In the genomic region with DNA sequence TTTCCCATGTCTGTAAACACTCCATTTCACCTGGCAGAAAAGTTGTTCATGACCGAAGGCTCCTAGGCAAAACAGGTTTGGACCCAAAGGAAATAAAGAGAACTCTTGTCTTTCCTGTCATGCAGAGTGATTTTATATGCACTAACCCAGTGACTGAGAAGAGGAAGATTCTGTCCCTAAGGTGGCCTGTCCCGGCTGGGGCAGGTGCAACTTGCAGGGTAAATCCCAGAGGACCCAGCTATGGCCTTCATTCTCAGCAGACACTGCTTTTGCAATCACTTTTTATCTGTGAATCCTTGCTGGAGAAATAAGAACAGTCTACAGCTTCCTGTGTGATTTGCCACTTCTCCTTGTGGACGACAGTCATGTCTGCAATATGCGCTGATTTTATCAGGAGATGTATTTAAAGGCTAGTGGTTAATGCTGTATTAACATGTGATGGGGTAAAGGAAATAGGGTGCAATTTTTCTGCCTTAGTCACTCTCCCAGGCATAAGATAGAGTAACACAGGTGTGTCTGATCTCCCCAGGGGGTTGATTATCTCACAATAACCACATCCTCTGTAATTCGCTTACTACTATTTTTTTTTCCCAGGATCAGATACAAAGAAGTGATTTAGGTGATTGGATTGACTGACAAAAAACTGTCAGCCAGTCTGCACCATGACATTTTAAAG, we compare ENCODE assay signal across 14 cellular contexts.
DNase-seq lines count a peak whose midpoint lies in the region; ATAC-seq and TF ChIP-seq lines count a peak whose summit lies in the region.
"Had no signal": no experiment of that assay in that cellular context is flagged by ENCODE, and none has a peak within 500 bp of the region (broad histone marks: within the 10 kb centered on the region; RNA-seq: fewer than 3 reads in every experiment).

No MANE protein-coding gene starts in this region.

- H3K27ac Mint-ChIP-seq in activated CD4-positive, alpha-beta memory T cell treated with anti-CD3 and anti-CD28 coated beads for 36 hours, result no peak overlapping the region
- H3K27ac Mint-ChIP-seq: mesothelial cell of epicardium had no signal

- H3K4me1 Mint-ChIP-seq in activated CD4-positive, alpha-beta memory T cell treated with anti-CD3 and anti-CD28 coated beads for 36 hours (ENCODE audit: low read depth), result no peaks in the 10 kb centered on the region
- H3K4me1 Mint-ChIP-seq: mesothelial cell of epicardium had no signal

- no peak overlapping the region for H3K4me3 ChIP-seq in kidney epithelial cell (ENCODE audit: low read depth, low read length)
- H3K4me3 ChIP-seq: MG63, thyroid gland had no signal

- no peaks in the 10 kb centered on the region for H3K36me3 Mint-ChIP-seq in activated CD4-positive, alpha-beta memory T cell treated with anti-CD3 and anti-CD28 coated beads for 36 hours

- intact Hi-C loops in activated CD4-positive, alpha-beta memory T cell treated with anti-CD3 and anti-CD28 coated beads for 36 hours (cut with micrococcal nuclease), result no loop called here

- POLR2A ChIA-PET in activated CD4-positive, alpha-beta memory T cell treated with anti-CD3 and anti-CD28 coated beads for 36 hours (lab: Charles Lee), result no interaction called here

- no peaks in the 10 kb centered on the region for H3K27me3 Mint-ChIP-seq in activated CD4-positive, alpha-beta memory T cell treated with anti-CD3 and anti-CD28 coated beads for 36 hours

- peak; percentile 96 for DNase-seq in ELR (ENCODE audit: low read depth)
- peak; percentile 97 for DNase-seq in M059J (ENCODE audit: low read depth)
- DNase-seq in kidney epithelial cell (ENCODE audit: low read depth), result peak; percentile 87
- DNase-seq in GM19238 (ENCODE audit: insufficient read length, low spot score), result no peak
- DNase-seq in activated CD4-positive, alpha-beta memory T cell treated with anti-CD3 and anti-CD28 coated beads for 36 hours, result no peak
- DNase-seq: glutamatergic neuron, MG63, retina, Right ventricle myocardium superior, thyroid gland had no signal

- peaks cover 13% of the 10 kb centered on the region for H3K9me3 Mint-ChIP-seq in activated CD4-positive, alpha-beta memory T cell treated with anti-CD3 and anti-CD28 coated beads for 36 hours

- no peaks in the 10 kb centered on the region for H3K36me3 ChIP-seq in kidney epithelial cell (ENCODE audit: control insufficient read depth, insufficient read depth, low read length)
- H3K36me3 ChIP-seq: MG63, thyroid gland had no signal

- TF ChIP-seq CTCF in kidney epithelial cell (IDR thresholded peaks at IDR 0.05; ENCODE audit: insufficient read depth, low read length, poor library complexity, severe bottlenecking), result no peak

- no peak overlapping the region for H3K4me3 Mint-ChIP-seq in activated CD4-positive, alpha-beta memory T cell treated with anti-CD3 and anti-CD28 coated beads for 36 hours
- H3K4me3 Mint-ChIP-seq: mesothelial cell of epicardium had no signal

- ATAC-seq in SK-N-SH treated with all-trans-retinoic acid at 6 μM for 48 hours (peak; percentile 79), GM21619 (IDR thresholded peaks at IDR 0.05; ENCODE audit: unreplicated experiment) (no peak), HG02588 (IDR thresholded peaks at IDR 0.05; ENCODE audit: unreplicated experiment) (no peak)

- H3K27me3 ChIP-seq in kidney epithelial cell (ENCODE audit: control insufficient read depth, insufficient read depth, low read length), result no peaks in the 10 kb centered on the region
- H3K27me3 ChIP-seq: MG63, thyroid gland had no signal

- CTCF ChIA-PET in activated CD4-positive, alpha-beta memory T cell treated with anti-CD3 and anti-CD28 coated beads for 36 hours (lab: Charles Lee), result no interaction called here

TF ChIP-seq in SK-N-SH treated with all-trans-retinoic acid at 6 μM for 48 hours, 23 proteins besides CTCF, POLR2A, EP300 and RAD21:
- TF ChIP-seq ISL1 (CRISPR knock-in tag; IDR thresholded peaks at IDR 0.05) (peak; percentile 37; the same call in 1 of the 2 replicates), TOX (CRISPR knock-in tag; IDR thresholded peaks at IDR 0.05; ENCODE audit: borderline replicate concordance) (no peak), ZFP3 (CRISPR knock-in tag; IDR thresholded peaks at IDR 0.05) (no peak)
TF ChIP-seq in SK-N-SH treated with all-trans-retinoic acid at 6 μM for 48 hours: peak in this region for 1.

Comparison
In these comparisons a context has a peak if more than half of its experiments do, and no peak if none do; other contexts are left out.
1. DNase-seq: peak in ELR (single experiment), M059J (single experiment) and kidney epithelial cell (single experiment); none in GM19238 (single experiment) and activated CD4-positive, alpha-beta memory T cell treated with anti-CD3 and anti-CD28 coated beads for 36 hours (single experiment).